Comparison of ENCODE assay signal across 9 cellular contexts in genomic region chr9:70406446-70406862, GRCh38. TPM values are rescaled to one million over a fixed set of nuclear protein-coding genes. Genes with fewer than 3 reads are reported as not detected.
DNase-seq lines count a peak whose midpoint lies in the region; ATAC-seq lines count a peak whose summit lies in the region.
"Had no signal": no experiment of that assay in that cellular context is flagged by ENCODE, and none has a peak within 500 bp of the region (broad histone marks: within the 10 kb centered on the region; RNA-seq: fewer than 3 reads in every experiment).

No MANE protein-coding gene starts in this region.

- peaks cover 70% of the 10 kb centered on the region for H3K4me1 Mint-ChIP-seq in activated T-helper 1 cell treated with anti-CD3 and anti-CD28 coated beads, Interleukin-12 subunit alpha, Interleukin-12 subunit beta, Interleukin-2, Interleukin-4 antibody, amounts not matched to agents 30 ng/mL and 10 ng/mL and 1 ng/mL, durations not matched to agents 14 hours and 24 hours and 36 hours (ENCODE audit: low read depth)

- H3K27ac Mint-ChIP-seq in activated T-helper 1 cell treated with anti-CD3 and anti-CD28 coated beads, Interleukin-12 subunit alpha, Interleukin-12 subunit beta, Interleukin-2, Interleukin-4 antibody, amounts not matched to agents 30 ng/mL and 10 ng/mL and 1 ng/mL, durations not matched to agents 14 hours and 24 hours and 36 hours = peak overlapping the region; percentile 85

- H3K36me3 Mint-ChIP-seq in activated T-helper 1 cell treated with anti-CD3 and anti-CD28 coated beads, Interleukin-12 subunit alpha, Interleukin-12 subunit beta, Interleukin-2, Interleukin-4 antibody, amounts not matched to agents 30 ng/mL and 10 ng/mL and 1 ng/mL, durations not matched to agents 14 hours and 24 hours and 36 hours (ENCODE audit: low read depth) = peaks cover 15% of the 10 kb centered on the region

- H3K4me3 ChIP-seq in right cardiac atrium (ENCODE audit: low read length) = peak overlapping the region; percentile 42

- intact Hi-C loops in activated T-helper 1 cell treated with anti-CD3 and anti-CD28 coated beads, Interleukin-12 subunit alpha, Interleukin-12 subunit beta, Interleukin-2, Interleukin-4 antibody, amounts not matched to agents 30 ng/mL and 10 ng/mL and 1 ng/mL, durations not matched to agents 14 hours and 24 hours and 36 hours (cut with micrococcal nuclease) = loop anchor here (1.0 to 2.0 kb wide), 2 partner anchors 8 to 14 kb away; no protein-coding TSS in a partner anchor
- intact Hi-C loops in right cardiac atrium (cut with DNase I) = loop anchor here in 1 of 4 donors (10.0 kb wide), 1 partner anchor 52 kb away; no protein-coding TSS in a partner anchor

- H3K9me3 ChIP-seq in right cardiac atrium (ENCODE audit: control insufficient read depth, low read length) = no peaks in the 10 kb centered on the region

- ATAC-seq in GM19397 (IDR thresholded peaks at IDR 0.05; ENCODE audit: unreplicated experiment) = peak; percentile 74
- ATAC-seq in HG03354 (IDR thresholded peaks at IDR 0.05; ENCODE audit: poor library complexity, severe bottlenecking, unreplicated experiment) = peak; percentile 75
- ATAC-seq in right cardiac atrium = no peak

- no peaks in the 10 kb centered on the region for H3K27me3 ChIP-seq in right cardiac atrium (ENCODE audit: control insufficient read depth, insufficient read depth)

- 37% methylated on average over 6 of the region's 6 CpGs for WGBS in right cardiac atrium

- peak; percentile 75 for DNase-seq in COLO829 (ENCODE audit: low spot score)
- DNase-seq in activated T-helper 1 cell treated with anti-CD3 and anti-CD28 coated beads, Interleukin-12 subunit alpha, Interleukin-12 subunit beta, Interleukin-2, Interleukin-4 antibody, amounts not matched to agents 30 ng/mL and 10 ng/mL and 1 ng/mL, durations not matched to agents 14 hours and 24 hours and 36 hours (ENCODE audit: low spot score) = no peak
- DNase-seq in right cardiac atrium = peak in 1 of 3 donors; percentile 49
- DNase-seq in stimulated activated CD4-positive, alpha-beta T cell treated with anti-CD3 and anti-CD28 coated beads, Interleukin-4, amount 100 ng/mL, for 24 hours = peak; percentile 56
- DNase-seq in NCI-H345 (lab: John Stamatoyannopoulos, UW) = no peak
- no peak for DNase-seq in mucosa of gallbladder (ENCODE audit: low spot score)

- H3K27me3 Mint-ChIP-seq in activated T-helper 1 cell treated with anti-CD3 and anti-CD28 coated beads, Interleukin-12 subunit alpha, Interleukin-12 subunit beta, Interleukin-2, Interleukin-4 antibody, amounts not matched to agents 30 ng/mL and 10 ng/mL and 1 ng/mL, durations not matched to agents 14 hours and 24 hours and 36 hours (ENCODE audit: insufficient read depth) = no peaks in the 10 kb centered on the region

- peak overlapping the region; percentile 78 for H3K4me3 Mint-ChIP-seq in activated T-helper 1 cell treated with anti-CD3 and anti-CD28 coated beads, Interleukin-12 subunit alpha, Interleukin-12 subunit beta, Interleukin-2, Interleukin-4 antibody, amounts not matched to agents 30 ng/mL and 10 ng/mL and 1 ng/mL, durations not matched to agents 14 hours and 24 hours and 36 hours

- peak overlapping the region; percentile 93 for H3K27ac ChIP-seq in right cardiac atrium (ENCODE audit: low read length)
- H3K27ac ChIP-seq: KMS-11 had no signal

- no peaks in the 10 kb centered on the region for H3K9me3 Mint-ChIP-seq in activated T-helper 1 cell treated with anti-CD3 and anti-CD28 coated beads, Interleukin-12 subunit alpha, Interleukin-12 subunit beta, Interleukin-2, Interleukin-4 antibody, amounts not matched to agents 30 ng/mL and 10 ng/mL and 1 ng/mL, durations not matched to agents 14 hours and 24 hours and 36 hours

- peaks cover 32% of the 10 kb centered on the region for H3K4me1 ChIP-seq in right cardiac atrium (ENCODE audit: control insufficient read depth, insufficient read depth, low read length)

RNA-seq across cellular contexts. Expression of gene KLF9, which starts 8.0 kb away (rescaled TPM):
- 18.1 and 19.0 TPM in 2 replicates for total RNA-seq in activated T-helper 1 cell treated with anti-CD3 and anti-CD28 coated beads, Interleukin-12 subunit alpha, Interleukin-12 subunit beta, Interleukin-2, Interleukin-4 antibody, amounts not matched to agents 30 ng/mL and 10 ng/mL and 1 ng/mL, durations not matched to agents 14 hours and 24 hours and 36 hours
- total RNA-seq in right cardiac atrium (10 to 100 TPM; 59.3 to 76.6 (median 72.6) TPM), mucosa of gallbladder (40.9 TPM)
- 39.5 TPM for polyA plus RNA-seq in right cardiac atrium

Comparison
In these comparisons a context has a peak if more than half of its experiments do, and no peak if none do; other contexts are left out.
1. DNase-seq: peak in COLO829 (single experiment) and stimulated activated CD4-positive, alpha-beta T cell treated with anti-CD3 and anti-CD28 coated beads, Interleukin-4, amount 100 ng/mL, for 24 hours (single experiment); none in activated T-helper 1 cell treated with anti-CD3 and anti-CD28 coated beads, Interleukin-12 subunit alpha, Interleukin-12 subunit beta, Interleukin-2, Interleukin-4 antibody, amounts not matched to agents 30 ng/mL and 10 ng/mL and 1 ng/mL, durations not matched to agents 14 hours and 24 hours and 36 hours (single experiment), NCI-H345 (single experiment) and mucosa of gallbladder (single experiment).
2. ATAC-seq: peak in GM19397 (single experiment) and HG03354 (single experiment); none in right cardiac atrium (0 of 2).